26 cellular contexts compared by ENCODE assay signal in genomic region chr1:51071291-51071690, GRCh38. TPM values are rescaled to one million over a fixed set of nuclear protein-coding genes. Genes with fewer than 3 reads are reported as not detected.
"Had no signal": no experiment of that assay in that cellular context is flagged by ENCODE, and none has a peak within 500 bp of the region (broad histone marks: within the 10 kb centered on the region; RNA-seq: fewer than 3 reads in every experiment).

No MANE protein-coding gene starts in this region.

- DNase-seq: activated CD4-positive, alpha-beta T cell treated with anti-CD3 and anti-CD28 coated beads, Interleukin-2, amount 50 U/mL, for 48 hours; activated naive CD4-positive, alpha-beta T cell treated with Interleukin-2 at 50 U/mL for 16 hours; activated naive CD8-positive, alpha-beta T cell treated with anti-CD3 and anti-CD28 coated beads, Interleukin-2, amount 10 ng/mL, durations not matched to agents 7 days and 5 days; activated T-cell treated with anti-CD3 and anti-CD28 coated beads, Interleukin-2, amount 50 U/mL, for 48 hours; amygdala; caudate nucleus; dermis blood vessel endothelial cell; effector CD8-positive, alpha-beta T cell; heart right ventricle; islet precursor cell; naive B cell; nucleus accumbens; sigmoid colon; stimulated activated CD4-positive, alpha-beta T cell treated with anti-CD3 and anti-CD28 coated beads, Interleukin-2, amount 100 ng/mL, for 48 hours; stimulated activated naive CD4-positive, alpha-beta T cell; T-helper 1 cell; testis; trophoblast cell; uterus had no signal

- ATAC-seq: heart right ventricle had no signal

- H3K27me3 ChIP-seq: esophagus muscularis mucosa, sigmoid colon, testis, uterus had no signal

- H3K4me3 ChIP-seq: esophagus muscularis mucosa, heart right ventricle, sigmoid colon, testis, uterus had no signal

- H3K4me1 ChIP-seq: esophagus muscularis mucosa, heart right ventricle, sigmoid colon, testis, uterus had no signal

- H3K27ac ChIP-seq: esophagus muscularis mucosa, heart right ventricle, sigmoid colon, testis, uterus had no signal

- H3K9me3 ChIP-seq: esophagus muscularis mucosa, heart right ventricle, sigmoid colon, testis, uterus had no signal

- H3K36me3 ChIP-seq: esophagus muscularis mucosa, heart right ventricle, sigmoid colon, uterus had no signal

RNA-seq across cellular contexts. Expression of gene C1orf185, which starts 30.7 kb away (rescaled TPM):
- total RNA-seq: activated naive CD8-positive, alpha-beta T cell treated with anti-CD3 and anti-CD28 coated beads, Interleukin-2, amount 10 ng/mL, durations not matched to agents 7 days and 5 days; dermis blood vessel endothelial cell; esophagus muscularis mucosa; heart right ventricle; left colon; lower leg skin; mesenteric fat pad; mucosa of gallbladder; sigmoid colon; uterus; WTC11 had no signal
- polyA plus RNA-seq: heart right ventricle, neural cell, sigmoid colon had no signal
